In genomic region chr22:22111267-22111751, GRCh38 we compare ENCODE assay signal across 9 cellular contexts.
A peak's percentile ranks its signal among the peaks of the same experiment; 100 is the strongest.
DNase-seq lines count a peak whose midpoint lies in the region; ATAC-seq and TF ChIP-seq lines count a peak whose summit lies in the region.
"Had no signal": no experiment of that assay in that cellular context is flagged by ENCODE, and none has a peak within 500 bp of the region (broad histone marks: within the 10 kb centered on the region; RNA-seq: fewer than 3 reads in every experiment).

No MANE protein-coding gene starts in this region.

- peak; percentile 49 for DNase-seq in AG10803 (ENCODE audit: low read depth)
- peak; percentile 67 for DNase-seq in activated CD8-positive, alpha-beta memory T cell treated with anti-CD3 and anti-CD28 coated beads, Interleukin-2, amount 50 U/mL, for 48 hours
- DNase-seq in osteoblast (ENCODE audit: insufficient read length, low spot score, missing footprints), result peak; percentile 93
- DNase-seq in esophagus muscularis mucosa (ENCODE audit: extremely low spot score), result no peak
- no peak for DNase-seq in ureter (ENCODE audit: low spot score)
- DNase-seq in adrenal gland, result no peak

- H2AFZ ChIP-seq in osteoblast (ENCODE audit: low read length), result no peak overlapping the region

- TF ChIP-seq CTCF in AG10803 (conservative IDR thresholded peaks at IDR 0.05; ENCODE audit: low read length) (no peak), osteoblast (IDR thresholded peaks at IDR 0.05; ENCODE audit: extremely low read depth, low read depth, low read length) (no peak), esophagus muscularis mucosa (IDR thresholded peaks at IDR 0.05) (no peak), adrenal gland (IDR thresholded peaks at IDR 0.05) (no peak)

- H3K79me2 ChIP-seq in osteoblast (ENCODE audit: insufficient read depth, low read length), result no peaks in the 10 kb centered on the region

- no peak for TF ChIP-seq EP300 in esophagus muscularis mucosa (IDR thresholded peaks at IDR 0.05)

- H3K4me2 ChIP-seq in osteoblast (ENCODE audit: insufficient read depth, low read length), result no peak overlapping the region

- H3K36me3 ChIP-seq in osteoblast (ENCODE audit: insufficient read depth, low read length), result no peaks in the 10 kb centered on the region
- no peaks in the 10 kb centered on the region for H3K36me3 ChIP-seq in esophagus muscularis mucosa
- no peaks in the 10 kb centered on the region for H3K36me3 ChIP-seq in adrenal gland (replicated peaks in 1 of 2)
- H3K36me3 ChIP-seq: heart right ventricle had no signal

- H3K9me3 ChIP-seq in osteoblast (ENCODE audit: low read depth, low read length) (no peaks in the 10 kb centered on the region), esophagus muscularis mucosa (no peaks in the 10 kb centered on the region), adrenal gland (replicated peaks in 1 of 3) (no peaks in the 10 kb centered on the region)
- H3K9me3 ChIP-seq: heart right ventricle had no signal

- H4K20me1 ChIP-seq in osteoblast (ENCODE audit: insufficient read depth, low read length), result no peaks in the 10 kb centered on the region

- H3K27me3 ChIP-seq in osteoblast (ENCODE audit: insufficient read depth, low read length) (no peaks in the 10 kb centered on the region), esophagus muscularis mucosa (peaks cover 0 to 17% (median 0%) of the 10 kb centered on the region in 4 donors), adrenal gland (no peaks in the 10 kb centered on the region)

- H3K4me3 ChIP-seq in AG10803 (ENCODE audit: low read length), result no peak overlapping the region
- H3K4me3 ChIP-seq in osteoblast (ENCODE audit: insufficient read depth, low read length), result no peak overlapping the region
- no peak overlapping the region for H3K4me3 ChIP-seq in esophagus muscularis mucosa
- no peak overlapping the region for H3K4me3 ChIP-seq in adrenal gland
- H3K4me3 ChIP-seq: heart right ventricle had no signal

- peak; percentile 58 for ATAC-seq in GM19035 (IDR thresholded peaks at IDR 0.05; ENCODE audit: unreplicated experiment)
- ATAC-seq in HG03103 (IDR thresholded peaks at IDR 0.05; ENCODE audit: low read depth, unreplicated experiment), result peak; percentile 68

- TF ChIP-seq POLR2A in esophagus muscularis mucosa (IDR thresholded peaks at IDR 0.05; ENCODE audit: low read depth) (no peak), adrenal gland (IDR thresholded peaks at IDR 0.05) (no peak)

- 48% methylated on average over 4 of the region's 4 CpGs for WGBS in esophagus muscularis mucosa
- 44 to 56% (median 53%) methylated on average over 4 of the region's 4 CpGs for WGBS in adrenal gland, 4 donors

- intact Hi-C loops in esophagus muscularis mucosa (cut with DNase I), result no loop called here
- intact Hi-C loops in adrenal gland (cut with DNase I), result no loop called here

- no peaks in the 10 kb centered on the region for H3K4me1 ChIP-seq in osteoblast (ENCODE audit: insufficient read depth, low read length)
- H3K4me1 ChIP-seq in esophagus muscularis mucosa, result no peaks in the 10 kb centered on the region
- H3K4me1 ChIP-seq in adrenal gland (replicated peaks in 1 of 2), result no peaks in the 10 kb centered on the region

- H3K27ac ChIP-seq in osteoblast (ENCODE audit: low read depth, low read length), result no peak overlapping the region
- no peak overlapping the region for H3K27ac ChIP-seq in esophagus muscularis mucosa (replicated peaks in 1 of 4)
- no peak overlapping the region for H3K27ac ChIP-seq in adrenal gland
- H3K27ac ChIP-seq: heart right ventricle had no signal

Comparison
In these comparisons a context has a peak if more than half of its experiments do, and no peak if none do; other contexts are left out.
1. DNase-seq: peak in AG10803 (single experiment), activated CD8-positive, alpha-beta memory T cell treated with anti-CD3 and anti-CD28 coated beads, Interleukin-2, amount 50 U/mL, for 48 hours (single experiment) and osteoblast (single experiment); none in esophagus muscularis mucosa (single experiment), ureter (single experiment) and adrenal gland (0 of 7).